21 cellular contexts compared by ENCODE assay signal in genomic region chr1:9737057-9737456, GRCh38.
DNase-seq lines count a peak whose midpoint lies in the region; ATAC-seq and TF ChIP-seq lines count a peak whose summit lies in the region.
"Had no signal": no experiment of that assay in that cellular context is flagged by ENCODE, and none has a peak within 500 bp of the region (broad histone marks: within the 10 kb centered on the region; RNA-seq: fewer than 3 reads in every experiment).

No MANE protein-coding gene starts in this region.

- H2AFZ ChIP-seq in H9 (ENCODE audit: low read length), result no peak overlapping the region

- intact Hi-C loops in activated CD4-positive, alpha-beta T cell treated with anti-CD3 and anti-CD28 coated beads for 36 hours (cut with DNase I, micrococcal nuclease), result no loop called here
- intact Hi-C loops in dorsolateral prefrontal cortex (cut with DNase I), result loop anchor here in 1 of 2 donors (10.0 kb wide), 1 partner anchor 68 kb away; no protein-coding TSS in a partner anchor

- H3K27ac ChIP-seq in H9 (ENCODE audit: insufficient read length, low read depth, low read length) (no peak overlapping the region), dorsolateral prefrontal cortex (peak overlapping the region in 41 of 59 donors; percentile 1 to 76 (median 47))
- H3K27ac ChIP-seq: esophagus muscularis mucosa, sigmoid colon, tibial nerve had no signal

- H2BK15ac ChIP-seq in H9 (ENCODE audit: low read depth, low read length), result no peak overlapping the region

- peaks cover 24% of the 10 kb centered on the region for H3K4me1 Mint-ChIP-seq in activated CD4-positive, alpha-beta T cell treated with anti-CD3 and anti-CD28 coated beads for 36 hours
- no peaks in the 10 kb centered on the region for H3K4me1 Mint-ChIP-seq in H9

- H3K27me3 Mint-ChIP-seq in activated CD4-positive, alpha-beta T cell treated with anti-CD3 and anti-CD28 coated beads for 36 hours, result no peaks in the 10 kb centered on the region
- peaks cover 2% of the 10 kb centered on the region; the same call in 1 of the 2 replicates for H3K27me3 Mint-ChIP-seq in H9 (ENCODE audit: low read depth)

- H3K4me3 ChIP-seq in dorsolateral prefrontal cortex, result no peak overlapping the region
- H3K4me3 ChIP-seq: esophagus muscularis mucosa, lung, sigmoid colon, tibial nerve had no signal

- H2BK20ac ChIP-seq in H9 (ENCODE audit: low read depth, low read length, poor library complexity, severe bottlenecking), result no peak overlapping the region

- H3T11ph ChIP-seq in H9 (ENCODE audit: low read length), result no peak overlapping the region

- H3K27me3 ChIP-seq in H9 (ENCODE audit: insufficient read depth, low read length), result no peaks in the 10 kb centered on the region
- H3K27me3 ChIP-seq in dorsolateral prefrontal cortex, result no peaks in the 10 kb centered on the region
- H3K27me3 ChIP-seq: BE2C, esophagus muscularis mucosa, sigmoid colon, tibial nerve had no signal

- no peak overlapping the region for H3K18ac ChIP-seq in H9 (ENCODE audit: insufficient read length, low read depth, low read length)

- H3K9me3 Mint-ChIP-seq in activated CD4-positive, alpha-beta T cell treated with anti-CD3 and anti-CD28 coated beads for 36 hours (ENCODE audit: low read depth), result no peaks in the 10 kb centered on the region
- H3K9me3 Mint-ChIP-seq in H9, result no peaks in the 10 kb centered on the region

- no CpG with 5 or more reads among the region's 9 CpGs for WGBS in H9 (ENCODE audit: extremely low coverage, insufficient read length, low lambda C conversion rate)

- peaks cover 5% of the 10 kb centered on the region for H3K9me3 ChIP-seq in H9 (ENCODE audit: control insufficient read depth, low read depth, low read length)
- H3K9me3 ChIP-seq: BE2C, esophagus muscularis mucosa, sigmoid colon, tibial nerve had no signal

- peaks cover 45% of the 10 kb centered on the region for H3K36me3 Mint-ChIP-seq in activated CD4-positive, alpha-beta T cell treated with anti-CD3 and anti-CD28 coated beads for 36 hours (ENCODE audit: low read depth)
- peaks cover 63 to 98% (median 78%) of the 10 kb centered on the region in 3 experiments for H3K36me3 Mint-ChIP-seq in H9 (ENCODE audit: insufficient read depth in 1 of 3, low read depth in 3 of 3)

- no peaks in the 10 kb centered on the region for H4K20me1 ChIP-seq in H9 (ENCODE audit: control insufficient read depth, insufficient read depth, insufficient read length)

- no peak for TF ChIP-seq CTCF in H9 (conservative IDR thresholded peaks at IDR 0.05)
- TF ChIP-seq CTCF in dorsolateral prefrontal cortex (IDR thresholded peaks at IDR 0.05 in 54 of 56, conservative IDR thresholded peaks at IDR 0.05 in 2 of 56; ENCODE audit: low read depth in 1 of 56, partially characterized antibody in 56 of 56), result no peak

- no peak overlapping the region for H3K56ac ChIP-seq in H9 (ENCODE audit: insufficient read length, low read depth, low read length)

- no peak overlapping the region for H3K4ac ChIP-seq in H9 (ENCODE audit: low read depth, low read length)

- no peaks in the 10 kb centered on the region for H3K79me2 ChIP-seq in H9 (ENCODE audit: insufficient read depth, low read length)

- no peak overlapping the region for H4K5ac ChIP-seq in H9 (ENCODE audit: insufficient read length, low read depth, low read length)

- H4K91ac ChIP-seq in H9 (ENCODE audit: insufficient read length, low read depth, low read length), result no peak overlapping the region

- H3K23me2 ChIP-seq in H9 (ENCODE audit: insufficient read length, low read depth, low read length, poor library complexity, severe bottlenecking), result no peaks in the 10 kb centered on the region

- H3K4me2 ChIP-seq in H9 (ENCODE audit: insufficient read depth, insufficient read length, low read length), result no peak overlapping the region

- H3K79me1 ChIP-seq in H9 (ENCODE audit: insufficient read depth, low read depth, low read length, poor library complexity, severe bottlenecking), result no peaks in the 10 kb centered on the region

- H3K27ac Mint-ChIP-seq in activated CD4-positive, alpha-beta T cell treated with anti-CD3 and anti-CD28 coated beads for 36 hours, result peak overlapping the region; percentile 31
- peak overlapping the region in 2 of 3 experiments; percentile 7 to 65; a peak in 4 of 7 replicates for H3K27ac Mint-ChIP-seq in H9

- no peak overlapping the region for H2BK120ac ChIP-seq in H9 (ENCODE audit: low read depth, low read length, poor library complexity, severe bottlenecking)

- CTCF ChIA-PET in activated CD4-positive, alpha-beta T cell treated with anti-CD3 and anti-CD28 coated beads for 36 hours (lab: Charles Lee), result no interaction called here

- no peak overlapping the region for H3K23ac ChIP-seq in H9 (ENCODE audit: insufficient read length, low read depth, low read length)

- POLR2A ChIA-PET in activated CD4-positive, alpha-beta T cell treated with anti-CD3 and anti-CD28 coated beads for 36 hours (lab: Charles Lee), result no interaction called here

- H2BK12ac ChIP-seq in H9 (ENCODE audit: insufficient read length, low read depth, low read length), result no peak overlapping the region

- no peak overlapping the region for H3K14ac ChIP-seq in H9 (ENCODE audit: insufficient read depth, low read length)

- H4K8ac ChIP-seq in H9 (replicated peaks; ENCODE audit: insufficient read length, low read depth, low read length), result no peak overlapping the region

- no peaks in the 10 kb centered on the region for H3K4me1 ChIP-seq in H9 (ENCODE audit: insufficient read depth, low read length)
- H3K4me1 ChIP-seq: BE2C, esophagus muscularis mucosa, sigmoid colon, tibial nerve had no signal

- no peak for DNase-seq in activated CD4-positive, alpha-beta T cell treated with anti-CD3 and anti-CD28 coated beads for 36 hours
- no peak for DNase-seq in activated CD4-positive, alpha-beta T cell treated with anti-CD3 and anti-CD28 coated beads for 1 hour
- DNase-seq in H9 (no peak), dorsolateral prefrontal cortex (peak in 1 of 10 donors; percentile 35), pons (ENCODE audit: low spot score) (peak; percentile 28), retina (no peak), NCI-H1092 (lab: John Stamatoyannopoulos, UW) (no peak)
- DNase-seq: 8988T; amniotic stem cell; BE2C; effector CD4-positive, alpha-beta T cell; H7; NCI-H1436 treated with DMSO at 0.1 percent for 48 hours; SHP77; sigmoid colon; stimulated activated naive CD4-positive, alpha-beta T cell; T-helper 1 cell had no signal

- H2AK5ac ChIP-seq in H9 (ENCODE audit: insufficient read length, low read length), result no peak overlapping the region

- H3K4me3 Mint-ChIP-seq in activated CD4-positive, alpha-beta T cell treated with anti-CD3 and anti-CD28 coated beads for 36 hours, result no peak overlapping the region
- no peak overlapping the region for H3K4me3 Mint-ChIP-seq in H9

- H2BK5ac ChIP-seq in H9 (ENCODE audit: insufficient read length, low read length), result no peak overlapping the region

- no peak for ATAC-seq in activated CD4-positive, alpha-beta T cell treated with anti-CD3 and anti-CD28 coated beads for 36 hours
- ATAC-seq in HG03378 (IDR thresholded peaks at IDR 0.05; ENCODE audit: unreplicated experiment), result no peak

- H3K9ac ChIP-seq in H9 (ENCODE audit: extremely low read depth, insufficient read length, low read length), result no peak overlapping the region
